9 cellular contexts compared by ENCODE assay signal in the genomic region with DNA sequence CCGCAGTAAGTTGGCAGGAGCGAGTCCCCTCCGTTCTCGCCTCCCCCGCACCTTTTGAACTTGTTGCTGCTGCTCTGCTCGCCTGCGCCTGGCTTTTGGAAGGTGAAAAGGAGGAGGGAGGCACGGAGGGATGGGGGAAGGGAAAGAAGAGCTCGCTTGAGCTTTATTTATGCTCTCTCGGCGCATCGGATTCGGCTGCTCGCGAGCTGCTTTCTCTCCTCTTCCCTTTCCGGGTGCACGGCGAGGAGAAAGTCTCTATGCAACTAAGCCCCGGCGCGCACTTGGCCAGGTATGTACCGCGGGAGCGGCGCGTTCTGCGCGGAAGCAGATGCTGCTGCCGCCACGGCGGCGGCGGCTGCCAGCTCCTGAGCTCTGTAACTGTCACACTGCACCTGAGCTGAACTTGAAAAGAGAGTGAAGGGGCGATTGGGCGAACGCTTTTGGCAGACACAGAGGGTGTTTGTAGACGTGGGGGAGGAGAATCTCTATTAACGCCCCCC. TPM values are rescaled to one million over a fixed set of nuclear protein-coding genes. Genes with fewer than 3 reads are reported as not detected.
A peak's percentile ranks its signal among the peaks of the same experiment; 100 is the strongest.
DNase-seq lines count a peak whose midpoint lies in the region; ATAC-seq and TF ChIP-seq lines count a peak whose summit lies in the region.
"Had no signal": no experiment of that assay in that cellular context is flagged by ENCODE, and none has a peak within 500 bp of the region (broad histone marks: within the 10 kb centered on the region; RNA-seq: fewer than 3 reads in every experiment).

No MANE protein-coding gene starts in this region.

- intact Hi-C loops in CD4-positive, alpha-beta T cell (cut with DNase I, micrococcal nuclease) = no loop called here

- H3K4me3 ChIP-seq in fibroblast of lung (replicated peaks in 1 of 4; ENCODE audit: control extremely low read depth in 1 of 4, insufficient read depth in 1 of 4, low read depth in 3 of 4, low read length in 4 of 4) = peak overlapping the region; percentile 37 to 69 (median 56)

- TF ChIP-seq CTCF in fibroblast of lung (conservative IDR thresholded peaks at IDR 0.05 in 1 of 2, IDR thresholded peaks at IDR 0.05 in 1 of 2; ENCODE audit: low read depth in 1 of 2, low read length in 2 of 2) (no peak), nephron progenitor cell (IDR thresholded peaks at IDR 0.05) (no peak)
- no peak for TF ChIP-seq CTCF in CD4-positive, alpha-beta T cell (IDR thresholded peaks at IDR 0.05)

- peak; percentile 70 for ATAC-seq in GM19438 (IDR thresholded peaks at IDR 0.05; ENCODE audit: low read depth, unreplicated experiment)
- peak; percentile 65 for ATAC-seq in HG03457 (IDR thresholded peaks at IDR 0.05; ENCODE audit: unreplicated experiment)
- no peak for ATAC-seq in CD4-positive, alpha-beta T cell (ENCODE audit: poor library complexity)

- peaks cover 33% of the 10 kb centered on the region for H3K27me3 Mint-ChIP-seq in nephron progenitor cell (ENCODE audit: low read depth, poor library complexity)
- peaks cover 40% of the 10 kb centered on the region for H3K27me3 Mint-ChIP-seq in CD4-positive, alpha-beta T cell

- no peaks in the 10 kb centered on the region for H3K79me2 ChIP-seq in fibroblast of lung (ENCODE audit: control insufficient read depth, insufficient read depth, low read length)

- CTCF ChIA-PET in CD4-positive, alpha-beta T cell (lab: Charles Lee) = no interaction called here

- peak overlapping the region; percentile 34 for H3K27ac Mint-ChIP-seq in nephron progenitor cell
- H3K27ac Mint-ChIP-seq in CD4-positive, alpha-beta T cell = no peak overlapping the region

- peak overlapping the region; percentile 90 for H3K4me2 ChIP-seq in fibroblast of lung (ENCODE audit: extremely low read depth, insufficient read depth, low read length)

- no peak overlapping the region for H3K27ac ChIP-seq in fibroblast of lung (ENCODE audit: insufficient read depth, low read length)
- H3K27ac ChIP-seq in CD4-positive, alpha-beta T cell (ENCODE audit: low read depth, low read length) = no peak overlapping the region

- no peaks in the 10 kb centered on the region for H3K36me3 ChIP-seq in fibroblast of lung (ENCODE audit: control insufficient read depth, insufficient read depth, low read length)

- H3K9me3 ChIP-seq in fibroblast of lung (ENCODE audit: control insufficient read depth, insufficient read depth, low read depth, low read length) = no peaks in the 10 kb centered on the region
- no peaks in the 10 kb centered on the region for H3K9me3 ChIP-seq in CD4-positive, alpha-beta T cell (ENCODE audit: control insufficient read depth, low read length)

- H3K9ac ChIP-seq in fibroblast of lung (ENCODE audit: insufficient read depth, low read length) = peak overlapping the region; percentile 42

- peak; percentile 13 for DNase-seq in DMS79 (lab: John Stamatoyannopoulos, UW)
- peak; percentile 54 for DNase-seq in RPMI8226
- DNase-seq in fibroblast of lung (ENCODE audit: low read depth in 2 of 2) = peak; percentile 22 to 28
- peak; percentile 63 for DNase-seq in nephron progenitor cell
- DNase-seq in activated gamma-delta T cell treated with Interleukin-2 at 50 U/mL for 16 hours = no peak
- DNase-seq in CD4-positive, alpha-beta T cell = no peak

- no peaks in the 10 kb centered on the region for H3K4me1 ChIP-seq in fibroblast of lung (ENCODE audit: control insufficient read depth, extremely low read depth, insufficient read depth, low read length)

- peaks cover 17% of the 10 kb centered on the region for H3K4me1 Mint-ChIP-seq in nephron progenitor cell
- H3K4me1 Mint-ChIP-seq in CD4-positive, alpha-beta T cell (ENCODE audit: low read depth) = no peaks in the 10 kb centered on the region

- H3K27me3 ChIP-seq in fibroblast of lung (ENCODE audit: control insufficient read depth, insufficient read depth, low read length) = peaks cover 4% of the 10 kb centered on the region
- peaks cover 16% of the 10 kb centered on the region for H3K27me3 ChIP-seq in CD4-positive, alpha-beta T cell (ENCODE audit: control insufficient read depth, insufficient read depth, low read length)

- no peaks in the 10 kb centered on the region for H4K20me1 ChIP-seq in fibroblast of lung (ENCODE audit: control insufficient read depth, extremely low read depth, insufficient read depth, low read length)

- peak overlapping the region; percentile 77 for H2AFZ ChIP-seq in fibroblast of lung (ENCODE audit: low read length)

- H3K4me3 Mint-ChIP-seq in nephron progenitor cell = peak overlapping the region; percentile 95
- no peak overlapping the region for H3K4me3 Mint-ChIP-seq in CD4-positive, alpha-beta T cell

- POLR2A ChIA-PET in CD4-positive, alpha-beta T cell (lab: Charles Lee) = no interaction called here

- H3K9me3 Mint-ChIP-seq in nephron progenitor cell = no peaks in the 10 kb centered on the region
- H3K9me3 Mint-ChIP-seq in CD4-positive, alpha-beta T cell = no peaks in the 10 kb centered on the region

- no peaks in the 10 kb centered on the region for H3K36me3 Mint-ChIP-seq in nephron progenitor cell (ENCODE audit: low read depth)
- H3K36me3 Mint-ChIP-seq in CD4-positive, alpha-beta T cell (ENCODE audit: low read depth) = no peaks in the 10 kb centered on the region

RNA-seq across cellular contexts. Expression of gene KCND2, which starts 0.6 kb away (rescaled TPM):
- total RNA-seq in fibroblast of lung = 2.1 TPM in 2 replicates
- polyA plus RNA-seq in fibroblast of lung = 1.2 and 6.1 TPM in 2 replicates
- polyA plus RNA-seq in fibroblast of lung (2012) = 0.56 and 2.9 TPM in 2 replicates
- polyA minus RNA-seq in fibroblast of lung (ENCODE audit: low replicate concordance) = 0.44 and 5.9 TPM in 2 replicates
- total RNA-seq in CD4-positive, alpha-beta T cell = not detected
- total RNA-seq: RPMI7951 had no signal

Comparison
In these comparisons a context has a peak if more than half of its experiments do, and no peak if none do; other contexts are left out.
1. DNase-seq: peak in DMS79 (single experiment), RPMI8226 (single experiment), fibroblast of lung (2 of 2) and nephron progenitor cell (single experiment); none in activated gamma-delta T cell treated with Interleukin-2 at 50 U/mL for 16 hours (single experiment) and CD4-positive, alpha-beta T cell (0 of 10).